ENCODE assay signal across 1 cellular context in genomic region chr6:106186172-106186571, GRCh38.
TF ChIP-seq lines count a peak whose summit lies in the region.

No MANE protein-coding gene starts in this region.

TF ChIP-seq in K562, 482 proteins besides CTCF, POLR2A, EP300 and RAD21 (continued from another document):
- no peak for TF ChIP-seq STAT6 (CRISPR knock-in tag; IDR thresholded peaks at IDR 0.05)
